ENCODE assay signal across 28 cellular contexts in genomic region chr4:94968493-94968892, GRCh38.
"Had no signal": no experiment of that assay in that cellular context is flagged by ENCODE, and none has a peak within 500 bp of the region (broad histone marks: within the 10 kb centered on the region; RNA-seq: fewer than 3 reads in every experiment).

No MANE protein-coding gene starts in this region.

- H3K9me3 ChIP-seq: stomach, suprapubic skin, testis, thoracic aorta, thyroid gland, tibial artery, transverse colon, upper lobe of left lung, upper lobe of right lung, uterus, vagina had no signal

- FAIRE-seq: urothelium cell line had no signal

- H3K4me3 Mint-ChIP-seq: stimulated activated effector memory CD8-positive, alpha-beta T cell treated with anti-CD3 and anti-CD28 coated beads, Interleukin-12 subunit alpha, Interleukin-12 subunit beta, amount 100 ng/mL, for 72 hours; stimulated activated memory B cell treated with anti-CD40 and anti-IgM and Interleukin-4, amounts not matched to agents 10 μg/mL and 1 μg/mL and 100 μg/mL, for 72 hours; stimulated activated naive B cell treated with anti-CD40 and anti-IgM and Interleukin-4, amounts not matched to agents 10 μg/mL and 1 μg/mL and 100 μg/mL, for 72 hours; stimulated activated naive CD8-positive, alpha-beta T cell treated with anti-CD3 and anti-CD28 coated beads, Interleukin-15, amount 100 ng/mL, for 72 hours; stimulated activated naive CD8-positive, alpha-beta T cell treated with anti-CD3 and anti-CD28 coated beads, Interleukin-15, Interleukin-2, amounts not matched to agents 100 ng/mL and 50 ng/mL, for 24 hours; type B pancreatic cell had no signal

- H3K36me3 Mint-ChIP-seq: stimulated activated effector memory CD8-positive, alpha-beta T cell treated with anti-CD3 and anti-CD28 coated beads, Interleukin-12 subunit alpha, Interleukin-12 subunit beta, amount 100 ng/mL, for 72 hours; stimulated activated memory B cell treated with anti-CD40 and anti-IgM and Interleukin-4, amounts not matched to agents 10 μg/mL and 1 μg/mL and 100 μg/mL, for 72 hours; stimulated activated naive B cell treated with anti-CD40 and anti-IgM and Interleukin-4, amounts not matched to agents 10 μg/mL and 1 μg/mL and 100 μg/mL, for 72 hours; type B pancreatic cell had no signal

- H3K9me3 Mint-ChIP-seq: stimulated activated memory B cell treated with anti-CD40 and anti-IgM and Interleukin-4, amounts not matched to agents 10 μg/mL and 1 μg/mL and 100 μg/mL, for 72 hours; stimulated activated naive CD8-positive, alpha-beta T cell treated with anti-CD3 and anti-CD28 coated beads, Interleukin-15, amount 100 ng/mL, for 72 hours; stimulated activated naive CD8-positive, alpha-beta T cell treated with anti-CD3 and anti-CD28 coated beads, Interleukin-15, Interleukin-2, amounts not matched to agents 100 ng/mL and 50 ng/mL, for 24 hours had no signal

- H3K27ac Mint-ChIP-seq: stimulated activated effector memory CD8-positive, alpha-beta T cell treated with anti-CD3 and anti-CD28 coated beads, Interleukin-12 subunit alpha, Interleukin-12 subunit beta, amount 100 ng/mL, for 72 hours; stimulated activated memory B cell treated with anti-CD40 and anti-IgM and Interleukin-4, amounts not matched to agents 10 μg/mL and 1 μg/mL and 100 μg/mL, for 72 hours; stimulated activated naive B cell treated with anti-CD40 and anti-IgM and Interleukin-4, amounts not matched to agents 10 μg/mL and 1 μg/mL and 100 μg/mL, for 72 hours; stimulated activated naive CD8-positive, alpha-beta T cell treated with anti-CD3 and anti-CD28 coated beads, Interleukin-15, amount 100 ng/mL, for 72 hours; stimulated activated naive CD8-positive, alpha-beta T cell treated with anti-CD3 and anti-CD28 coated beads, Interleukin-15, Interleukin-2, amounts not matched to agents 100 ng/mL and 50 ng/mL, for 24 hours; type B pancreatic cell had no signal

- H3K4me3 ChIP-seq: stomach, suprapubic skin, testis, thoracic aorta, thyroid gland, tibial artery, tibial nerve, transverse colon, upper lobe of left lung, upper lobe of right lung, uterus, vagina had no signal

- H3K27ac ChIP-seq: stomach, suprapubic skin, testis, thoracic aorta, thyroid gland, tibial artery, tibial nerve, transverse colon, upper lobe of left lung, upper lobe of right lung, uterus, vagina had no signal

- ATAC-seq: stimulated activated effector memory CD8-positive, alpha-beta T cell treated with anti-CD3 and anti-CD28 coated beads, Interleukin-12 subunit alpha, Interleukin-12 subunit beta, amount 100 ng/mL, for 72 hours; stimulated activated memory B cell treated with anti-CD40 and anti-IgM and Interleukin-4, amounts not matched to agents 10 μg/mL and 1 μg/mL and 100 μg/mL, for 72 hours; stimulated activated naive B cell treated with anti-CD40 and anti-IgM and Interleukin-4, amounts not matched to agents 10 μg/mL and 1 μg/mL and 100 μg/mL, for 72 hours; stimulated activated naive CD8-positive, alpha-beta T cell treated with anti-CD3 and anti-CD28 coated beads, Interleukin-15, amount 100 ng/mL, for 72 hours; stimulated activated naive CD8-positive, alpha-beta T cell treated with anti-CD3 and anti-CD28 coated beads, Interleukin-15, Interleukin-2, amounts not matched to agents 100 U/mL and 50 U/mL, for 24 hours; upper lobe of right lung had no signal

- H3K4me1 ChIP-seq: stomach, suprapubic skin, testis, thyroid gland, tibial artery, transverse colon, upper lobe of left lung, upper lobe of right lung, uterus, vagina had no signal

- H3K4me1 Mint-ChIP-seq: stimulated activated effector memory CD8-positive, alpha-beta T cell treated with anti-CD3 and anti-CD28 coated beads, Interleukin-12 subunit alpha, Interleukin-12 subunit beta, amount 100 ng/mL, for 72 hours; stimulated activated memory B cell treated with anti-CD40 and anti-IgM and Interleukin-4, amounts not matched to agents 10 μg/mL and 1 μg/mL and 100 μg/mL, for 72 hours; stimulated activated naive B cell treated with anti-CD40 and anti-IgM and Interleukin-4, amounts not matched to agents 10 μg/mL and 1 μg/mL and 100 μg/mL, for 72 hours; stimulated activated naive CD8-positive, alpha-beta T cell treated with anti-CD3 and anti-CD28 coated beads, Interleukin-15, amount 100 ng/mL, for 72 hours had no signal

- H3K27me3 Mint-ChIP-seq: stimulated activated memory B cell treated with anti-CD40 and anti-IgM and Interleukin-4, amounts not matched to agents 10 μg/mL and 1 μg/mL and 100 μg/mL, for 72 hours; stimulated activated naive B cell treated with anti-CD40 and anti-IgM and Interleukin-4, amounts not matched to agents 10 μg/mL and 1 μg/mL and 100 μg/mL, for 72 hours; stimulated activated naive CD8-positive, alpha-beta T cell treated with anti-CD3 and anti-CD28 coated beads, Interleukin-15, amount 100 ng/mL, for 72 hours; type B pancreatic cell had no signal

- DNase-seq: stimulated activated CD4-positive, alpha-beta T cell treated with anti-CD3 and anti-CD28 coated beads, Interleukin-2, amount 100 ng/mL, for 48 hours; stimulated activated CD4-positive, alpha-beta T cell treated with anti-CD3 and anti-CD28 coated beads, Interleukin-4, amount 100 ng/mL, for 1 hour; stimulated activated CD4-positive, alpha-beta T cell treated with anti-CD3 and anti-CD28 coated beads, Interleukin-4, amount 100 ng/mL, for 24 hours; stimulated activated CD4-positive, alpha-beta T cell treated with anti-CD3 and anti-CD28 coated beads, Interleukin-4, amount 100 ng/mL, for 4 hours; stimulated activated CD8-positive, alpha-beta memory T cell treated with anti-CD3 and anti-CD28 coated beads, Interleukin-4, amount 100 ng/mL, for 48 hours; stimulated activated naive B cell treated with anti-CD40 and anti-IgM and Interleukin-4, amounts not matched to agents 10 μg/mL and 1 μg/mL and 100 μg/mL, for 72 hours; stimulated activated naive CD4-positive, alpha-beta T cell; stimulated activated naive CD4-positive, alpha-beta T cell treated with Interleukin-2 at 50 U/mL for 16 hours; stimulated activated naive CD8-positive, alpha-beta T cell treated with anti-CD3 and anti-CD28 coated beads, Interleukin-15, amount 100 ng/mL, for 72 hours; stimulated activated naive CD8-positive, alpha-beta T cell treated with anti-CD3 and anti-CD28 coated beads, Interleukin-15, Interleukin-2, amounts not matched to agents 100 U/mL and 50 U/mL, for 24 hours; stomach; testis; thyroid gland; tibial artery; transverse colon; trophoblast cell; upper lobe of left lung; upper lobe of right lung; uterus had no signal
